ENCODE assay signal across 10 cellular contexts in genomic region chr3:54374214-54374855, GRCh38.
A peak's percentile ranks its signal among the peaks of the same experiment; 100 is the strongest.
DNase-seq lines count a peak whose midpoint lies in the region; ATAC-seq and TF ChIP-seq lines count a peak whose summit lies in the region.
"Had no signal": no experiment of that assay in that cellular context is flagged by ENCODE, and none has a peak within 500 bp of the region (broad histone marks: within the 10 kb centered on the region; RNA-seq: fewer than 3 reads in every experiment).

No MANE protein-coding gene starts in this region.

- in situ Hi-C loops in ACHN (cut with HindIII; ENCODE audit: low pct_ligation_motif_present, low pct_unique_long_range_greater_than_20kb, low sequenced_read_pairs) (no loop called here), GM13977 (cut with MboI; ENCODE audit: low pct_unique_long_range_greater_than_20kb, low sequenced_read_pairs, unreplicated experiment) (no loop called here)

- H3K27ac ChIP-seq in RWPE1, result no peak overlapping the region
- H3K27ac ChIP-seq: skin epidermis had no signal

- POLR2A ChIA-PET in RWPE1 (lab: Yijun Ruan, JAX; ENCODE audit: low non-redundant PET), result no interaction called here

- no peak for ATAC-seq in HG03432 (IDR thresholded peaks at IDR 0.05; ENCODE audit: unreplicated experiment)

- CTCF ChIA-PET in RWPE1 (lab: Yijun Ruan, JAX), result interaction anchor here (0.5 to 1.1 kb wide), 3 partner anchors 157 to 1180 kb away, joined by 4 to 5 read pairs (median 4); no protein-coding TSS in a partner anchor

- peak; percentile 35 for DNase-seq in ACHN
- peak; percentile 30 for DNase-seq in GM13977 (ENCODE audit: low spot score)
- DNase-seq in RWPE1 (ENCODE audit: low spot score), result peak; percentile 3
- DNase-seq in iPS-NIHi11 (ENCODE audit: low spot score), result peak; percentile 55
- DNase-seq in NCI-H2227 (lab: John Stamatoyannopoulos, UW; ENCODE audit: unreplicated experiment), result no peak
- DNase-seq in NCI-H187 (lab: John Stamatoyannopoulos, UW), result no peak
- no peak for DNase-seq in NCI-H128 (lab: John Stamatoyannopoulos, UW; ENCODE audit: unreplicated experiment)
- DNase-seq: SIG-M5 had no signal

- TF ChIP-seq CTCF in GM13977 (IDR thresholded peaks at IDR 0.05; ENCODE audit: extremely low read depth, insufficient read depth, missing control alignments) (peak; percentile 51), RWPE1 (conservative IDR thresholded peaks at IDR 0.05; ENCODE audit: low read depth) (no peak)

Comparison
In these comparisons a context has a peak if more than half of its experiments do, and no peak if none do; other contexts are left out.
1. DNase-seq: peak in ACHN (single experiment), GM13977 (single experiment), RWPE1 (single experiment) and iPS-NIHi11 (single experiment); none in NCI-H2227 (single experiment), NCI-H187 (0 of 2) and NCI-H128 (single experiment).